8 cellular contexts compared by ENCODE assay signal in the genomic region with DNA sequence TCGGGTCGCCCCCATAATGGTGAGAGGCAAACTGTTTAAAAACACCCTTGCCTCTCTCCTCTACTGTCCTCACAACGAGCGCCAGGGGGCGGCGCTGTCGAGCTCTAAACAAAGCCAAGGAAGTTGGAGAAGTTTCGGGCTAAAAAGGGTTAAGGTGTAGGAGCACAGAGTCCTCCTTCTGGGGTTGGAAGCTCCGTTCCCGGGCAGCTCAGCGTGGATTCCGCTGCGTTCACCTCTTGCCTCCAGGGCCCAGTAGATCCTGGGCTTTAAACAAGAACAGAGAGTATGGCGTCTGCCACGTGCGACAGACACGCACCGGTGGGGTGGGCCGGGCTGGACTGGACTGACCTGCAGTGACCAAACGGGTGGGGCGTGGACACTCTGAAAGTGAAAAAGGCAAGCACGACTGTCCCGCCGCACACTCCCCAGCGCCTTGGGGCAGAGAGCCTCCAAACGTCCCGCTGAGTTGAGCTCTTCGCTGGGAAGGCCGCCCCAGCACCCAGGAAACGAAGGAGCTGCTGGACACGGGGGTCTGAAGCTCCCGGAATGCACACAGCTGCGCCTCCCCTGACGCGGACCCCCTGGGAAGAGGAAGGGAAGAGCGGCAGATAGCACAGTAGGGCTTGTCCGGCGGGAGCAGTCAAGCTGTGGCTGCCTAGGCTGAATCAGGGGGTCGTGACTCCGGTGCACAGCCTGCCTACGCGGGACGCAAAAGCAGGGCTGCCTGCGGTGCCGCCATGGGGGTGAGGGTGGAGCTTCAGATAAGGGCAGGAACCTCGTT. TPM values are rescaled to one million over a fixed set of nuclear protein-coding genes. Genes with fewer than 3 reads are reported as not detected.
DNase-seq lines count a peak whose midpoint lies in the region; ATAC-seq and TF ChIP-seq lines count a peak whose summit lies in the region.

No MANE protein-coding gene starts in this region.

- no peak overlapping the region for H3K27ac ChIP-seq in SK-N-MC
- peak overlapping the region; percentile 95 for H3K27ac ChIP-seq in esophagus (ENCODE audit: low read depth in 2 of 2, low read length in 1 of 2)
- H3K27ac ChIP-seq in mesodermal cell (ENCODE audit: low read depth, low read length, severe bottlenecking) = peak overlapping the region; percentile 41
- H3K27ac ChIP-seq in tibial nerve = peak overlapping the region; percentile 55 to 83 (median 79)

- H3K9me3 ChIP-seq in SK-N-MC (ENCODE audit: low read depth, low read length) = no peaks in the 10 kb centered on the region
- H3K9me3 ChIP-seq in esophagus (ENCODE audit: control insufficient read depth in 2 of 2, insufficient read depth in 1 of 2, low read depth in 1 of 2, low read length in 1 of 2) = no peaks in the 10 kb centered on the region
- H3K9me3 ChIP-seq in mesodermal cell (ENCODE audit: control insufficient read depth, low read length) = no peaks in the 10 kb centered on the region
- H3K9me3 ChIP-seq in tibial nerve = no peaks in the 10 kb centered on the region

- no peak overlapping the region for H3K9ac ChIP-seq in SK-N-MC (ENCODE audit: insufficient read length)

- H3K4me1 ChIP-seq in esophagus (ENCODE audit: control insufficient read depth in 2 of 2, insufficient read depth in 2 of 2, low read length in 1 of 2) = peaks cover 2 to 19% of the 10 kb centered on the region in 2 donors
- peaks cover 8% of the 10 kb centered on the region for H3K4me1 ChIP-seq in mesodermal cell (ENCODE audit: control insufficient read depth, insufficient read depth, low read length, poor library complexity, severe bottlenecking)
- peaks cover 0 to 60% (median 6%) of the 10 kb centered on the region in 4 donors for H3K4me1 ChIP-seq in tibial nerve

- peak; percentile 13 to 19 for TF ChIP-seq POLR2A in tibial nerve (IDR thresholded peaks at IDR 0.05)

- DNase-seq in stimulated activated CD4-positive, alpha-beta T cell treated with anti-CD3 and anti-CD28 coated beads, Interleukin-1b, Interleukin-23, amount 100 ng/mL, for 48 hours = peak; percentile 43
- no peak for DNase-seq in stimulated activated CD4-positive, alpha-beta T cell treated with anti-CD3 and anti-CD28 coated beads, Interleukin-4, amount 100 ng/mL, for 1 hour
- DNase-seq in SK-N-MC (ENCODE audit: low read depth, low spot score) (no peak), tibial nerve (ENCODE audit: low spot score in 2 of 2) (peak; percentile 81 to 92), cerebellar nuclear complex (lab: John Stamatoyannopoulos, UW) (no peak)

- ATAC-seq in HG02870 (IDR thresholded peaks at IDR 0.05; ENCODE audit: unreplicated experiment) = no peak

- WGBS in esophagus, 2 donors = 9 to 13% methylated on average over 46 of the region's 46 CpGs
- 1 to 2% methylated on average over 33 to 40 of the region's 46 CpGs for WGBS in mesodermal cell (ENCODE audit: insufficient coverage in 2 of 2), 2 experiments
- 10 to 13% methylated on average over 46 of the region's 46 CpGs for WGBS in tibial nerve, 2 donors

- H3K4me3 ChIP-seq in SK-N-MC = peak overlapping the region; percentile 48
- peak overlapping the region; percentile 62 to 67 for H3K4me3 ChIP-seq in esophagus (ENCODE audit: low read depth in 1 of 2, low read length in 2 of 2)
- peak overlapping the region; percentile 59 for H3K4me3 ChIP-seq in mesodermal cell (ENCODE audit: extremely low read depth, insufficient read depth, low read length, poor library complexity, severe bottlenecking)
- peak overlapping the region; percentile 41 to 64 (median 52) for H3K4me3 ChIP-seq in tibial nerve

- peak; percentile 39 to 87 (median 68) for TF ChIP-seq CTCF in tibial nerve (IDR thresholded peaks at IDR 0.05)

- TF ChIP-seq EP300 in tibial nerve (IDR thresholded peaks at IDR 0.05) = peak in 1 of 2 donors; percentile 46

- H3K27me3 ChIP-seq in esophagus (ENCODE audit: control insufficient read depth in 1 of 2, insufficient read depth in 2 of 2, low read length in 2 of 2) (no peaks in the 10 kb centered on the region), tibial nerve (peaks cover 0 to 9% of the 10 kb centered on the region in 2 donors)

- H3K36me3 ChIP-seq in SK-N-MC (ENCODE audit: insufficient read depth, low read length) (no peaks in the 10 kb centered on the region), esophagus (ENCODE audit: control insufficient read depth in 2 of 2, insufficient read depth in 2 of 2, low read length in 1 of 2) (no peaks in the 10 kb centered on the region), mesodermal cell (ENCODE audit: control insufficient read depth, insufficient read depth, low read length) (peaks cover 2% of the 10 kb centered on the region), tibial nerve (no peaks in the 10 kb centered on the region)

RNA-seq across cellular contexts. Expression of a gene that starts 1.6 kb away (rescaled TPM):
- polyA plus RNA-seq in esophagus = 10 to 100 TPM in 1 of 2 donors, 1 to 10 TPM in 1; 9.5 to 29.7 TPM
- polyA plus RNA-seq in mesodermal cell (2013, experiment 1 of 2) = 16.4 TPM
- 12.7 TPM for polyA plus RNA-seq in mesodermal cell (2013, experiment 2 of 2)
- total RNA-seq in tibial nerve = 10 to 100 TPM; 48.1 to 60.3 (median 56.9) TPM

RNA-seq across cellular contexts. Expression of a gene that starts 15.9 kb away (rescaled TPM):
- not detected for polyA plus RNA-seq in esophagus
- polyA plus RNA-seq in mesodermal cell (2013, experiment 1 of 2) = not detected
- not detected for polyA plus RNA-seq in mesodermal cell (2013, experiment 2 of 2)
- total RNA-seq in tibial nerve = not detected

RNA-seq across cellular contexts. Expression of a gene that starts 35.1 kb away (rescaled TPM):
- 1 to 10 TPM; 1.8 to 2.8 TPM for polyA plus RNA-seq in esophagus
- 29.3 TPM for polyA plus RNA-seq in mesodermal cell (2013, experiment 1 of 2)
- 19.4 TPM for polyA plus RNA-seq in mesodermal cell (2013, experiment 2 of 2)
- total RNA-seq in tibial nerve = 10 to 100 TPM; 23.0 to 85.1 (median 65.7) TPM

Comparison
In these comparisons a context has a peak if more than half of its experiments do, and no peak if none do; other contexts are left out.
1. DNase-seq: peak in stimulated activated CD4-positive, alpha-beta T cell treated with anti-CD3 and anti-CD28 coated beads, Interleukin-1b, Interleukin-23, amount 100 ng/mL, for 48 hours (single experiment) and tibial nerve (2 of 2); none in stimulated activated CD4-positive, alpha-beta T cell treated with anti-CD3 and anti-CD28 coated beads, Interleukin-4, amount 100 ng/mL, for 1 hour (single experiment), SK-N-MC (single experiment) and cerebellar nuclear complex (0 of 2).
2. Peak in every context shown above with its lines, with median percentiles within 50 percentile points of each other: H3K4me3 ChIP-seq.